In the genomic region with DNA sequence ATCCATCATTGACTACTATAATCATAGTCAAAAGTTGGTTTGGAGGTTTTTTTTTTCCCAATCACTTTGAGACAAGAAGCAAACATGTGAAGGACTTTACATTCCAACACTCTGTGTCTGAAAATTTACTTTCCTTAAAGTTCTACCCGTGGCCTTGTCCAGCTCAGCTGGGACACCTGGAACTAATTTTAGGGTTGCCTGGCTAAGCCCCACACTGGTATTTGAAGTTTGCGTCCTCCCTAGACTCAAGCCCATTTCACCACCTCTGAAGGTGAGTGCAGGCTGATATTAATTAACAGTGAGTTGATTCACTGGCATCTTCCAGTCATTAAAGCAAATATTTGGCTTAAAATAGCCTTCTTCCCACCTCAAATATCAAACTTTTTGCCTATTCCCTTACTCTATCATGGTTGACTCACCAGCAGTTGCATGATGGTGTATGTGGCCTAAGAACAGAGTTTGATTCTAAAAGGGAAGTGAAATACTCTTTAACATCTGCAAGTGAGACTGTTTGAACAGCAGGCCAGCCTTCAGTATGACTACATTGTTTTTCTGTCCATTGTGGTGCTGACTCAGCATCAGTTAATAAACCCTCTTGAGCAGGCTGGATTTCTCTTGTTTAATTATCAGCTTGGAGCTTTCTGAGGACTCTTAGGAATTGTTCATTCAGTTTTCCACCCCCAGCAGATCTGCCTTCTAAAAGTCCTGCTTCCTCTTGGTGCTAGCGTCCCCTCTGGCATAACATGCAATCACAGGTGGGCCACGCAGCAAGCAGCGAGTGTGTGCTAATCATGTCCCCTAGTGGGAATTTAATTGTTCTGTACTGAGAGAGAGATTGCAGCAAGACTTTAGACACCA, we compare ENCODE assay signal across 8 cellular contexts. TPM values are rescaled to one million over a fixed set of nuclear protein-coding genes. Genes with fewer than 3 reads are reported as not detected.
DNase-seq lines count a peak whose midpoint lies in the region; ATAC-seq, FAIRE-seq and TF ChIP-seq lines count a peak whose summit lies in the region.

No MANE protein-coding gene starts in this region.

- intact Hi-C loops in Caco-2 (cut with micrococcal nuclease; ENCODE audit: unreplicated experiment): loop anchor here (1.0 to 10.0 kb wide), 6 partner anchors 36 to 516 kb away; no protein-coding TSS in a partner anchor

- TF ChIP-seq CTCF in Caco-2 (IDR thresholded peaks at IDR 0.05; ENCODE audit: insufficient read depth in 1 of 2, low read depth in 1 of 2, low read length in 1 of 2, severe bottlenecking in 1 of 2, unreplicated experiment in 1 of 2) (peak; percentile 50 to 78), keratinocyte (optimal IDR thresholded peaks at IDR 0.05 in 1 of 3, IDR thresholded peaks at IDR 0.05 in 1 of 3, conservative IDR thresholded peaks at IDR 0.05 in 1 of 3; ENCODE audit: extremely low read depth in 1 of 3, insufficient read depth in 2 of 3, low read length in 3 of 3) (peak; percentile 33 to 59 (median 50))

- no peak overlapping the region for H3K4me3 ChIP-seq in Caco-2 (ENCODE audit: low read depth, low read length)
- peak overlapping the region; percentile 87 for H3K4me3 ChIP-seq in adipocyte (ENCODE audit: low read length)
- no peak overlapping the region for H3K4me3 ChIP-seq in keratinocyte (ENCODE audit: control insufficient read depth in 2 of 3, extremely low read depth in 1 of 3, insufficient read depth in 2 of 3, low read depth in 1 of 3, low read length in 3 of 3)

- POLR2A ChIA-PET in Caco-2 (lab: Charles Lee): no interaction called here

- FAIRE-seq in keratinocyte (lab: Jason Lieb, UNC): peak; percentile 32
- no peak for FAIRE-seq in urothelium cell line (lab: Jason Lieb, UNC)

- peaks cover 19% of the 10 kb centered on the region for H3K79me2 ChIP-seq in keratinocyte (ENCODE audit: control insufficient read depth, insufficient read depth, low read length)

- H3K36me3 ChIP-seq in Caco-2 (ENCODE audit: control insufficient read depth, insufficient read depth, low read length) (no peaks in the 10 kb centered on the region; the same call in 1 of the 2 replicates), adipocyte (ENCODE audit: control insufficient read depth, insufficient read depth, low read length, severe bottlenecking) (no peaks in the 10 kb centered on the region), keratinocyte (ENCODE audit: control insufficient read depth in 2 of 2, extremely low read depth in 1 of 2, insufficient read depth in 2 of 2, low read length in 2 of 2) (no peaks in the 10 kb centered on the region)

- no peaks in the 10 kb centered on the region for H3K9me1 ChIP-seq in keratinocyte (ENCODE audit: control insufficient read depth, extremely low read depth, insufficient read depth, low read length)

- dilution Hi-C loops in keratinocyte (cut with MboI; ENCODE audit: extremely low pct_ligation_motif_present, low sequenced_read_pairs): no loop called here

- H3K4me1 ChIP-seq in Caco-2 (peaks cover 18% of the 10 kb centered on the region), adipocyte (ENCODE audit: control insufficient read depth, insufficient read depth, low read length) (peaks cover 40% of the 10 kb centered on the region), keratinocyte (ENCODE audit: control insufficient read depth, extremely low read depth, insufficient read depth, low read length) (peaks cover 44% of the 10 kb centered on the region)

- peaks cover 44% of the 10 kb centered on the region for H3K4me1 Mint-ChIP-seq in Caco-2 (ENCODE audit: low read depth, unreplicated experiment)

- H3K9ac ChIP-seq in adipocyte (ENCODE audit: low read length) (no peak overlapping the region), keratinocyte (ENCODE audit: control insufficient read depth, extremely low read depth, insufficient read depth, low read length) (peak overlapping the region; percentile 62)

- H3K9me3 Mint-ChIP-seq in Caco-2 (ENCODE audit: unreplicated experiment): no peaks in the 10 kb centered on the region

- H2AFZ ChIP-seq in keratinocyte (ENCODE audit: control insufficient read depth, low read length): peak overlapping the region; percentile 16

- ATAC-seq in GM18870 (IDR thresholded peaks at IDR 0.05; ENCODE audit: unreplicated experiment) (peak; percentile 85), HG03045 (IDR thresholded peaks at IDR 0.05; ENCODE audit: unreplicated experiment) (peak; percentile 70)

- H3K4me2 ChIP-seq in keratinocyte (ENCODE audit: control insufficient read depth, extremely low read depth, insufficient read depth, low read depth, low read length): peak overlapping the region; percentile 92

- CTCF ChIA-PET in Caco-2 (lab: Charles Lee): no interaction called here

- H3K27me3 Mint-ChIP-seq in Caco-2 (ENCODE audit: insufficient read depth, unreplicated experiment): no peaks in the 10 kb centered on the region

- H3K9me3 ChIP-seq in Caco-2: no peaks in the 10 kb centered on the region
- no peaks in the 10 kb centered on the region for H3K9me3 ChIP-seq in adipocyte (ENCODE audit: control insufficient read depth, low read length)
- no peaks in the 10 kb centered on the region for H3K9me3 ChIP-seq in keratinocyte (ENCODE audit: control insufficient read depth, low read depth, low read length)

- peak overlapping the region; percentile 86 for H3K27ac Mint-ChIP-seq in Caco-2 (ENCODE audit: unreplicated experiment)

- H3K4me3 Mint-ChIP-seq in Caco-2 (ENCODE audit: unreplicated experiment): peak overlapping the region; percentile 87

- H3K27me3 ChIP-seq in Caco-2 (replicated peaks; ENCODE audit: control insufficient read depth, insufficient read depth, low read length) (no peaks in the 10 kb centered on the region), adipocyte (replicated peaks; ENCODE audit: control insufficient read depth, insufficient read depth, low read length) (no peaks in the 10 kb centered on the region), keratinocyte (ENCODE audit: control insufficient read depth, extremely low read depth, insufficient read depth, low read length) (no peaks in the 10 kb centered on the region)

- H3K36me3 Mint-ChIP-seq in Caco-2 (ENCODE audit: insufficient read depth, unreplicated experiment): peaks cover 8% of the 10 kb centered on the region

- no TSS peak for BruUV-seq in Caco-2 (replicated peaks; lab: Mats Ljungman, UMichigan)

- DNase-seq in Caco-2: peak; percentile 59 to 66
- peak; percentile 27 for DNase-seq in NCI-H2107 treated with DMSO at 0.1 percent for 48 hours (lab: John Stamatoyannopoulos, UW; ENCODE audit: unreplicated experiment)
- peak; percentile 85 for DNase-seq in adipocyte (ENCODE audit: low read depth)
- DNase-seq in keratinocyte (ENCODE audit: low read depth, low spot score): no peak
- peak; percentile 22 for DNase-seq in urothelium cell line (ENCODE audit: low spot score)
- no peak for DNase-seq in 8988T

- H3K27ac ChIP-seq in keratinocyte (ENCODE audit: control insufficient read depth, insufficient read depth, low read length): peak overlapping the region; percentile 91

- no peaks in the 10 kb centered on the region for H4K20me1 ChIP-seq in keratinocyte (ENCODE audit: control insufficient read depth, extremely low read depth, insufficient read depth, low read length)

RNA-seq across cellular contexts. Expression of a gene that starts 1.8 kb away (rescaled TPM):
- total RNA-seq in Caco-2 (2022): 10.4 and 11.4 TPM in 2 replicates
- polyA plus RNA-seq in keratinocyte: 3.9 to 8.6 TPM (median 6.7 TPM) in 3 replicates
- 96.8 TPM for polyA plus RNA-seq in keratinocyte (2011; ENCODE audit: low read depth)
- polyA plus RNA-seq in keratinocyte (2011; cell fraction: cytosol; rRNA removed): 2.4 and 4.8 TPM in 2 replicates
- 17.2 and 19.4 TPM in 2 replicates for polyA plus RNA-seq in keratinocyte (2011; cell fraction: nucleus; rRNA removed)
- polyA plus RNA-seq in keratinocyte (2012; ENCODE audit: low replicate concordance): 6.1 and 46.3 TPM in 2 replicates
- polyA minus RNA-seq in keratinocyte: 12.4 to 14.6 TPM (median 13.3 TPM) in 3 replicates
- 3.3 TPM for polyA minus RNA-seq in keratinocyte (2011; cell fraction: cytosol; rRNA and poly(A)+ RNA removed)
- 19.2 and 37.1 TPM in 2 replicates for polyA minus RNA-seq in keratinocyte (2011; cell fraction: nucleus; rRNA and poly(A)+ RNA removed)

Comparison
In these comparisons a context has a peak if more than half of its experiments do, and no peak if none do; other contexts are left out.
1. DNase-seq: peak in Caco-2 (2 of 2), NCI-H2107 treated with DMSO at 0.1 percent for 48 hours (single experiment), adipocyte (single experiment) and urothelium cell line (single experiment); none in keratinocyte (single experiment) and 8988T (single experiment).